3 cellular contexts compared by ENCODE assay signal in genomic region chr20:36360429-36360828, GRCh38.
"Had no signal": no experiment of that assay in that cellular context is flagged by ENCODE, and none has a peak within 500 bp of the region (broad histone marks: within the 10 kb centered on the region; RNA-seq: fewer than 3 reads in every experiment).

No MANE protein-coding gene starts in this region.

- DNase-seq: GDM1, GF-D8 had no signal

- ATAC-seq: GM12878 had no signal

- H3K4me3 ChIP-seq: GM12878 had no signal
